Comparison of ENCODE assay signal across 9 cellular contexts in genomic region chr18:9683418-9684396, GRCh38. TPM values are rescaled to one million over a fixed set of nuclear protein-coding genes. Genes with fewer than 3 reads are reported as not detected.
A peak's percentile ranks its signal among the peaks of the same experiment; 100 is the strongest.
DNase-seq lines count a peak whose midpoint lies in the region; ATAC-seq and TF ChIP-seq lines count a peak whose summit lies in the region.
"Had no signal": no experiment of that assay in that cellular context is flagged by ENCODE, and none has a peak within 500 bp of the region (broad histone marks: within the 10 kb centered on the region; RNA-seq: fewer than 3 reads in every experiment).

No MANE protein-coding gene starts in this region.

- intact Hi-C loops in adrenal gland (cut with DNase I), result no loop called here

- H3K4me3 ChIP-seq in adrenal gland (no peak overlapping the region), upper lobe of left lung (no peak overlapping the region)

- H3K27ac ChIP-seq in adrenal gland (peak overlapping the region in 1 of 5 donors; percentile 53), upper lobe of left lung (peak overlapping the region in 3 of 4 donors; percentile 52 to 69 (median 54))

- peak; percentile 58 for DNase-seq in AG08395 (ENCODE audit: low spot score)
- DNase-seq in adrenal gland, result peak in 6 of 7 donors; percentile 31 to 67 (median 45)
- peak; percentile 28 to 29 for DNase-seq in hippocampal formation (lab: John Stamatoyannopoulos, UW)
- DNase-seq in upper lobe of left lung, result peak in 1 of 2 donors; percentile 46
- DNase-seq in epidermal melanocyte (ENCODE audit: insufficient read length, low spot score), result no peak
- DNase-seq in COLO668 (lab: John Stamatoyannopoulos, UW; ENCODE audit: unreplicated experiment), result no peak
- DNase-seq: activated naive CD8-positive, alpha-beta T cell treated with anti-CD3 and anti-CD28 coated beads, Interleukin-2, amount 10 ng/mL, durations not matched to agents 7 days and 5 days had no signal

- 68 to 76% (median 73%) methylated on average over 9 of the region's 9 CpGs for WGBS in adrenal gland, 4 donors
- WGBS in upper lobe of left lung, 2 donors, result 67 to 71% methylated on average over 9 of the region's 9 CpGs

- H3K9me3 ChIP-seq in adrenal gland (replicated peaks in 1 of 3), result no peaks in the 10 kb centered on the region
- H3K9me3 ChIP-seq in upper lobe of left lung, result no peaks in the 10 kb centered on the region

- TF ChIP-seq POLR2A in adrenal gland (IDR thresholded peaks at IDR 0.05) (no peak), upper lobe of left lung (IDR thresholded peaks at IDR 0.05) (no peak)

- TF ChIP-seq EP300 in Ishikawa (IDR thresholded peaks at IDR 0.05; ENCODE audit: borderline replicate concordance), result no peak
- TF ChIP-seq EP300 in upper lobe of left lung (IDR thresholded peaks at IDR 0.05), result no peak

- H3K36me3 ChIP-seq in adrenal gland (replicated peaks in 1 of 2) (no peaks in the 10 kb centered on the region), upper lobe of left lung (no peaks in the 10 kb centered on the region)

- TF ChIP-seq RAD21 in Ishikawa (IDR thresholded peaks at IDR 0.05; ENCODE audit: low read depth), result peak; percentile 62

- H3K27me3 ChIP-seq in adrenal gland, result no peaks in the 10 kb centered on the region
- H3K27me3 ChIP-seq in upper lobe of left lung, result no peaks in the 10 kb centered on the region

- TF ChIP-seq CTCF in adrenal gland (IDR thresholded peaks at IDR 0.05) (peak in 4 of 6 experiments; percentile 35 to 49 (median 42)), upper lobe of left lung (IDR thresholded peaks at IDR 0.05) (peak in 3 of 6 experiments; percentile 14 to 47 (median 26))

- H3K4me1 ChIP-seq in adrenal gland (replicated peaks in 1 of 2) (peaks cover 0 to 6% of the 10 kb centered on the region in 2 donors), upper lobe of left lung (peaks cover 6 to 15% (median 8%) of the 10 kb centered on the region in 4 donors)

- ATAC-seq in upper lobe of left lung (ENCODE audit: low FRiP score in 2 of 2), result peak; percentile 23 to 86
- ATAC-seq in HG03025 (IDR thresholded peaks at IDR 0.05; ENCODE audit: low FRiP score, unreplicated experiment), result no peak

TF ChIP-seq in Ishikawa, 13 proteins besides CTCF, POLR2A, EP300 and RAD21:
- TF ChIP-seq MAX (IDR thresholded peaks at IDR 0.05) (peak; percentile 31; the same call in 1 of the 2 replicates), TAF1 (IDR thresholded peaks at IDR 0.05; ENCODE audit: low read depth) (no peak), EGR1 (IDR thresholded peaks at IDR 0.05) (no peak), TCF12 (IDR thresholded peaks at IDR 0.05; ENCODE audit: low read depth) (no peak), USF1 (IDR thresholded peaks at IDR 0.05) (peak; percentile 59), CEBPB (IDR thresholded peaks at IDR 0.05) (no peak), TEAD4 (IDR thresholded peaks at IDR 0.05) (no peak), FOXM1 (IDR thresholded peaks at IDR 0.05; ENCODE audit: borderline replicate concordance, low read depth) (no peak)

RNA-seq across cellular contexts. Expression of gene RAB31, which starts 24.4 kb away (rescaled TPM):
- total RNA-seq in adrenal gland, result 100 to 1,000 TPM; 102 to 365 (median 161) TPM
- 100 to 1,000 TPM in 1 of 3 donors, 10 to 100 TPM in 2; 46.6 to 130 (median 57.0) TPM for polyA plus RNA-seq in adrenal gland
- 100 to 1,000 TPM in 3 of 6 donors, 10 to 100 TPM in 3; 40.3 to 128 (median 95.8) TPM for total RNA-seq in upper lobe of left lung

Comparison
In these comparisons a context has a peak if more than half of its experiments do, and no peak if none do; other contexts are left out.
1. DNase-seq: peak in AG08395 (single experiment), adrenal gland (6 of 7) and hippocampal formation (2 of 2); none in epidermal melanocyte (single experiment) and COLO668 (single experiment).